ENCODE assay signal across 10 cellular contexts in genomic region chr10:128149267-128149666, GRCh38. TPM values are rescaled to one million over a fixed set of nuclear protein-coding genes. Genes with fewer than 3 reads are reported as not detected.
DNase-seq lines count a peak whose midpoint lies in the region; TF ChIP-seq lines count a peak whose summit lies in the region.
"Had no signal": no experiment of that assay in that cellular context is flagged by ENCODE, and none has a peak within 500 bp of the region (broad histone marks: within the 10 kb centered on the region; RNA-seq: fewer than 3 reads in every experiment).

No MANE protein-coding gene starts in this region.

- H3K9me3 ChIP-seq in suprapubic skin (no peaks in the 10 kb centered on the region), colonic mucosa (no peaks in the 10 kb centered on the region)
- H3K9me3 ChIP-seq: neutrophil, Peyer's patch had no signal

- no peak for TF ChIP-seq CTCF in suprapubic skin (IDR thresholded peaks at IDR 0.05)
- TF ChIP-seq CTCF in colonic mucosa (IDR thresholded peaks at IDR 0.05) = no peak

- TF ChIP-seq POLR2A in suprapubic skin (IDR thresholded peaks at IDR 0.05) = no peak

- DNase-seq in activated naive CD4-positive, alpha-beta T cell treated with anti-CD3 and anti-CD28 coated beads, Interleukin-2, amount 50 U/mL, for 16 hours = no peak
- DNase-seq in activated T-helper 2 cell treated with anti-CD3 and anti-CD28 coated beads, Interferon-gamma antibody, Interleukin-2, Interleukin-4, amounts not matched to agents 10 μg/mL and 5 μg/mL and 100 μg/mL, durations not matched to agents 14 hours and 24 hours and 36 hours (ENCODE audit: low spot score) = no peak
- no peak for DNase-seq in immature natural killer cell
- DNase-seq in suprapubic skin (ENCODE audit: low spot score in 2 of 2) = peak in 1 of 2 donors; percentile 72
- no peak for DNase-seq in HuH-7.5 (ENCODE audit: low spot score)
- DNase-seq in NCI-H146 treated with DMSO at 0.1 percent for 48 hours (lab: John Stamatoyannopoulos, UW; ENCODE audit: unreplicated experiment) = no peak
- DNase-seq in colonic mucosa = no peak

- H3K36me3 ChIP-seq in suprapubic skin (no peaks in the 10 kb centered on the region), colonic mucosa (no peaks in the 10 kb centered on the region)
- H3K36me3 ChIP-seq: neutrophil, Peyer's patch had no signal

- peak overlapping the region; percentile 49 for H3K4me3 ChIP-seq in suprapubic skin
- no peak overlapping the region for H3K4me3 ChIP-seq in colonic mucosa

- peaks cover 24% of the 10 kb centered on the region for H3K4me1 Mint-ChIP-seq in activated naive CD4-positive, alpha-beta T cell treated with anti-CD3 and anti-CD28 coated beads, Interleukin-2, amount 50 U/mL, for 24 hours
- H3K4me1 Mint-ChIP-seq in activated T-helper 2 cell treated with anti-CD3 and anti-CD28 coated beads, Interferon-gamma antibody, Interleukin-2, Interleukin-4, amounts not matched to agents 10 μg/mL and 5 μg/mL and 100 μg/mL, durations not matched to agents 14 hours and 24 hours and 36 hours (ENCODE audit: low read depth) = peaks cover 24% of the 10 kb centered on the region
- peaks cover 17 to 30% of the 10 kb centered on the region in 2 donors for H3K4me1 Mint-ChIP-seq in immature natural killer cell

- no peaks in the 10 kb centered on the region for H3K27me3 Mint-ChIP-seq in activated naive CD4-positive, alpha-beta T cell treated with anti-CD3 and anti-CD28 coated beads, Interleukin-2, amount 50 U/mL, for 24 hours
- H3K27me3 Mint-ChIP-seq in activated T-helper 2 cell treated with anti-CD3 and anti-CD28 coated beads, Interferon-gamma antibody, Interleukin-2, Interleukin-4, amounts not matched to agents 10 μg/mL and 5 μg/mL and 100 μg/mL, durations not matched to agents 14 hours and 24 hours and 36 hours (ENCODE audit: low read depth) = peaks cover 38% of the 10 kb centered on the region
- H3K27me3 Mint-ChIP-seq in immature natural killer cell (ENCODE audit: low read depth in 3 of 3) = peaks cover 0 to 10% (median 5%) of the 10 kb centered on the region in 3 donors

- H3K36me3 Mint-ChIP-seq in activated naive CD4-positive, alpha-beta T cell treated with anti-CD3 and anti-CD28 coated beads, Interleukin-2, amount 50 U/mL, for 24 hours = no peaks in the 10 kb centered on the region
- peaks cover 9% of the 10 kb centered on the region for H3K36me3 Mint-ChIP-seq in activated T-helper 2 cell treated with anti-CD3 and anti-CD28 coated beads, Interferon-gamma antibody, Interleukin-2, Interleukin-4, amounts not matched to agents 10 μg/mL and 5 μg/mL and 100 μg/mL, durations not matched to agents 14 hours and 24 hours and 36 hours (ENCODE audit: low read depth)
- no peaks in the 10 kb centered on the region for H3K36me3 Mint-ChIP-seq in immature natural killer cell

- peaks cover 34% of the 10 kb centered on the region for H3K27me3 ChIP-seq in suprapubic skin
- H3K27me3 ChIP-seq in colonic mucosa = no peaks in the 10 kb centered on the region
- H3K27me3 ChIP-seq: Peyer's patch had no signal

- WGBS in suprapubic skin = 67% methylated on average over 8 of the region's 23 CpGs

- no peak overlapping the region for H3K27ac ChIP-seq in suprapubic skin
- no peak overlapping the region for H3K27ac ChIP-seq in colonic mucosa
- H3K27ac ChIP-seq: neutrophil, Peyer's patch had no signal

- peak overlapping the region; percentile 55 for H3K4me3 Mint-ChIP-seq in activated naive CD4-positive, alpha-beta T cell treated with anti-CD3 and anti-CD28 coated beads, Interleukin-2, amount 50 U/mL, for 24 hours
- peak overlapping the region; percentile 43 for H3K4me3 Mint-ChIP-seq in activated T-helper 2 cell treated with anti-CD3 and anti-CD28 coated beads, Interferon-gamma antibody, Interleukin-2, Interleukin-4, amounts not matched to agents 10 μg/mL and 5 μg/mL and 100 μg/mL, durations not matched to agents 14 hours and 24 hours and 36 hours (ENCODE audit: low read depth)
- H3K4me3 Mint-ChIP-seq in immature natural killer cell = peak overlapping the region; percentile 47 to 64 (median 57)

- peaks cover 10% of the 10 kb centered on the region for H3K9me3 Mint-ChIP-seq in activated naive CD4-positive, alpha-beta T cell treated with anti-CD3 and anti-CD28 coated beads, Interleukin-2, amount 50 U/mL, for 24 hours
- peaks cover 16% of the 10 kb centered on the region for H3K9me3 Mint-ChIP-seq in activated T-helper 2 cell treated with anti-CD3 and anti-CD28 coated beads, Interferon-gamma antibody, Interleukin-2, Interleukin-4, amounts not matched to agents 10 μg/mL and 5 μg/mL and 100 μg/mL, durations not matched to agents 14 hours and 24 hours and 36 hours
- no peaks in the 10 kb centered on the region for H3K9me3 Mint-ChIP-seq in immature natural killer cell

- H3K27ac Mint-ChIP-seq in activated naive CD4-positive, alpha-beta T cell treated with anti-CD3 and anti-CD28 coated beads, Interleukin-2, amount 50 U/mL, for 24 hours = peak overlapping the region; percentile 17
- no peak overlapping the region for H3K27ac Mint-ChIP-seq in activated T-helper 2 cell treated with anti-CD3 and anti-CD28 coated beads, Interferon-gamma antibody, Interleukin-2, Interleukin-4, amounts not matched to agents 10 μg/mL and 5 μg/mL and 100 μg/mL, durations not matched to agents 14 hours and 24 hours and 36 hours
- H3K27ac Mint-ChIP-seq in immature natural killer cell = no peak overlapping the region

- no peak for TF ChIP-seq EP300 in suprapubic skin (IDR thresholded peaks at IDR 0.05)

- H3K9ac ChIP-seq in colonic mucosa (ENCODE audit: low read depth in 2 of 2, low read length in 2 of 2) = no peak overlapping the region

- intact Hi-C loops in activated T-helper 2 cell treated with anti-CD3 and anti-CD28 coated beads, Interferon-gamma antibody, Interleukin-2, Interleukin-4, amounts not matched to agents 10 μg/mL and 5 μg/mL and 100 μg/mL, durations not matched to agents 14 hours and 24 hours and 36 hours (cut with micrococcal nuclease) = no loop called here
- intact Hi-C loops in colonic mucosa (cut with DNase I) = loop anchor here (5.0 to 10.0 kb wide), 2 partner anchors 72 to 274 kb away; no protein-coding TSS in a partner anchor

- peaks cover 17% of the 10 kb centered on the region for H3K4me1 ChIP-seq in suprapubic skin
- H3K4me1 ChIP-seq in colonic mucosa = no peaks in the 10 kb centered on the region
- H3K4me1 ChIP-seq: Peyer's patch had no signal

RNA-seq across cellular contexts. Expression of gene MKI67, which starts 23.0 kb away (rescaled TPM):
- total RNA-seq in activated T-helper 2 cell treated with anti-CD3 and anti-CD28 coated beads, Interferon-gamma antibody, Interleukin-2, Interleukin-4, amounts not matched to agents 10 μg/mL and 5 μg/mL and 100 μg/mL, durations not matched to agents 14 hours and 24 hours and 36 hours = 163 and 165 TPM in 2 replicates
- polyA plus RNA-seq in immature natural killer cell = 1 to 10 TPM in 1 of 3 donors, under 1 TPM in 1, not detected in 1; 0.10 to 1.2 TPM
- total RNA-seq in suprapubic skin (10 to 100 TPM in 1 of 4 donors, 1 to 10 TPM in 3; 5.6 to 13.0 (median 8.9) TPM), colonic mucosa (100 to 1,000 TPM in 1 of 2 donors, 10 to 100 TPM in 1; 40.2 to 148 TPM)
